14 cellular contexts compared by ENCODE assay signal in the genomic region with DNA sequence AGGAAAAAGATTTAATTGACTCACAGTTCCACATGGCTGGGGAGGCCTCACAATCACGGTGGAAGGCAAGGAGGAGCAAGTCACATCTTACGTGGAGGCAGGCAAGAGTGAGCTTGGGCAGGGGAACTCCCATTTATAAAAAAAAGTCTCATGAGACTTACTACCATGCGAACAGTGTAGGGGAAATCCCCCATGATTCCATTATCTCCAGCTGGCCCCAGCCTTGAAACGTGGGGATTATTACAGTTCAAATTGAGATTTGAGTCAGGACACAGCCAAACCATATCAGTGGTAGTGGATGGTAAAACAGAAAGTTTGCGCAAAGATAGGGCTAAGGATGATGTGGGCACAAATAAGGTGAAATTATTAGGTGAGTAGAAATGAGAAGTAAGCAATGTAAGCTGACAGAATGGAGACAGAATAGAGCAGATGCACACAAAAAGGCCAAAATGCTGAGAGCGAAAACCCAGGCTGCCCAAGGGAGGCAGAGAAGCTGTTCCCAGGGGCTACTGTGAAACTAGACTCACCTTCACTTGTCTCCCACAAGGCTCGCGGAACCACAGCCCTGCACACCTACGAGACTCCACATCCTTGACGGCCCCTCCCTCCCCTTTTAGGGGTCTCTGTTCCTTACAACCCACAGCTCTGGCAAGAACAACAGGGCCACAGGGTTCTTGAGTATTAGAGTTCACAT.
DNase-seq lines count a peak whose midpoint lies in the region; ATAC-seq and TF ChIP-seq lines count a peak whose summit lies in the region.
"Had no signal": no experiment of that assay in that cellular context is flagged by ENCODE, and none has a peak within 500 bp of the region (broad histone marks: within the 10 kb centered on the region; RNA-seq: fewer than 3 reads in every experiment).

No MANE protein-coding gene starts in this region.

- TF ChIP-seq POLR2A in prostate gland (IDR thresholded peaks at IDR 0.05) = no peak

- H3K27ac ChIP-seq in foreskin keratinocyte (no peak overlapping the region), prostate gland (no peak overlapping the region)
- H3K27ac ChIP-seq: GM23248, heart left ventricle, skin epidermis had no signal

- no peak overlapping the region for H3K27ac Mint-ChIP-seq in T-helper 2 cell treated with Interferon-gamma antibody and Interleukin-4, amounts not matched to agents 5 μg/mL and 100 μg/mL, for 36 hours
- H3K27ac Mint-ChIP-seq: stimulated activated naive CD8-positive, alpha-beta T cell treated with anti-CD3 and anti-CD28 coated beads, Interleukin-15, Interleukin-2, amounts not matched to agents 100 ng/mL and 50 ng/mL, for 24 hours had no signal

- H3K27me3 Mint-ChIP-seq in T-helper 2 cell treated with Interferon-gamma antibody and Interleukin-4, amounts not matched to agents 5 μg/mL and 100 μg/mL, for 36 hours (ENCODE audit: low read depth) = peaks cover 4% of the 10 kb centered on the region
- H3K27me3 Mint-ChIP-seq: stimulated activated naive CD8-positive, alpha-beta T cell treated with anti-CD3 and anti-CD28 coated beads, Interleukin-15, Interleukin-2, amounts not matched to agents 100 ng/mL and 50 ng/mL, for 24 hours had no signal

- H3K4me1 Mint-ChIP-seq in T-helper 2 cell treated with Interferon-gamma antibody and Interleukin-4, amounts not matched to agents 5 μg/mL and 100 μg/mL, for 36 hours (ENCODE audit: low read depth) = no peaks in the 10 kb centered on the region

- ATAC-seq in GM18511 (IDR thresholded peaks at IDR 0.05; ENCODE audit: unreplicated experiment) (peak; percentile 87), GM21367 (IDR thresholded peaks at IDR 0.05; ENCODE audit: unreplicated experiment) (peak; percentile 74), HG03060 (IDR thresholded peaks at IDR 0.05; ENCODE audit: low read depth, unreplicated experiment) (peak; percentile 77), foreskin keratinocyte (peak; percentile 47)
- ATAC-seq: heart left ventricle had no signal

- H3K9me3 ChIP-seq in prostate gland = no peaks in the 10 kb centered on the region
- H3K9me3 ChIP-seq: heart left ventricle had no signal

- intact Hi-C loops in prostate gland (cut with DNase I) = no loop called here
- intact Hi-C loops in posterior cingulate gyrus (cut with DNase I) = no loop called here

- DNase-seq in foreskin keratinocyte (no peak), prostate gland (ENCODE audit: low spot score) (no peak), putamen (ENCODE audit: low spot score) (no peak), posterior cingulate gyrus (no peak)
- DNase-seq in T-helper 2 cell treated with Interferon-gamma antibody and Interleukin-4, amounts not matched to agents 5 μg/mL and 100 μg/mL, for 36 hours (ENCODE audit: low spot score) = no peak
- DNase-seq: activated gamma-delta T cell, dermis blood vessel endothelial cell, GM23248, heart left ventricle had no signal

- WGBS in prostate gland = 76% methylated on average over 10 of the region's 10 CpGs

- H3K36me3 ChIP-seq in prostate gland = no peaks in the 10 kb centered on the region
- H3K36me3 ChIP-seq: heart left ventricle had no signal

- H3K36me3 Mint-ChIP-seq in T-helper 2 cell treated with Interferon-gamma antibody and Interleukin-4, amounts not matched to agents 5 μg/mL and 100 μg/mL, for 36 hours (ENCODE audit: low read depth) = no peaks in the 10 kb centered on the region

- H3K4me3 ChIP-seq in prostate gland = no peak overlapping the region
- H3K4me3 ChIP-seq: GM23248, heart left ventricle, skin epidermis had no signal

- TF ChIP-seq CTCF in foreskin keratinocyte (conservative IDR thresholded peaks at IDR 0.05) (no peak), prostate gland (IDR thresholded peaks at IDR 0.05) (no peak)

- H3K9me3 Mint-ChIP-seq in T-helper 2 cell treated with Interferon-gamma antibody and Interleukin-4, amounts not matched to agents 5 μg/mL and 100 μg/mL, for 36 hours = no peaks in the 10 kb centered on the region
- H3K9me3 Mint-ChIP-seq: stimulated activated naive CD8-positive, alpha-beta T cell treated with anti-CD3 and anti-CD28 coated beads, Interleukin-15, Interleukin-2, amounts not matched to agents 100 ng/mL and 50 ng/mL, for 24 hours had no signal

- H3K4me1 ChIP-seq in foreskin keratinocyte = no peaks in the 10 kb centered on the region
- H3K4me1 ChIP-seq in prostate gland (replicated peaks) = no peaks in the 10 kb centered on the region
- H3K4me1 ChIP-seq: heart left ventricle had no signal

- no peak overlapping the region for H3K4me3 Mint-ChIP-seq in T-helper 2 cell treated with Interferon-gamma antibody and Interleukin-4, amounts not matched to agents 5 μg/mL and 100 μg/mL, for 36 hours
- H3K4me3 Mint-ChIP-seq: stimulated activated naive CD8-positive, alpha-beta T cell treated with anti-CD3 and anti-CD28 coated beads, Interleukin-15, Interleukin-2, amounts not matched to agents 100 ng/mL and 50 ng/mL, for 24 hours had no signal

- H3K27me3 ChIP-seq in foreskin keratinocyte = no peaks in the 10 kb centered on the region
- no peaks in the 10 kb centered on the region for H3K27me3 ChIP-seq in prostate gland (replicated peaks; ENCODE audit: insufficient read depth)
- H3K27me3 ChIP-seq: heart left ventricle had no signal
